Comparison of ENCODE assay signal across 19 cellular contexts in the genomic region with DNA sequence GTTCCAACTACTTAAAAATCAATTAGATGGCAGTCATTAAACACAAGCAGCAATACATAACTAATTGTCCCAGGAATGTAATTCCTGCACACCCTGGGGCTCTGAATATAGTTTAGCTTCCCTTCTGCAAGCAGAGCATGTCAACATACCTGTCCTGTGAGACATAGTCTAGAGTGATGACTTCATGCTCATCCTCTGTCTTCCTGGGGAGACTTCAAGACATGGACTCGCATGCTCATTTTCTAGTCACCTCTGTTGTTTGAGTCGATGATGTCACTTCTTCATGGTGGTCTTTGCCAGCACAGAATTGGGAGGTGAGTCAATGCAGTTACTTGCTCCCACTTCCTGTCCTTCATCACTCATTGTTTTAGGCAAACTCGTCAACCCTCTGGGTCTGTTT. TPM values are rescaled to one million over a fixed set of nuclear protein-coding genes. Genes with fewer than 3 reads are reported as not detected.
DNase-seq lines count a peak whose midpoint lies in the region; ATAC-seq and TF ChIP-seq lines count a peak whose summit lies in the region.
"Had no signal": no experiment of that assay in that cellular context is flagged by ENCODE, and none has a peak within 500 bp of the region (broad histone marks: within the 10 kb centered on the region; RNA-seq: fewer than 3 reads in every experiment).

No MANE protein-coding gene starts in this region.

- no peak for TF ChIP-seq CTCF in gastroesophageal sphincter (IDR thresholded peaks at IDR 0.05)

- no peak for TF ChIP-seq POLR2A in gastroesophageal sphincter (IDR thresholded peaks at IDR 0.05)

- no peaks in the 10 kb centered on the region for H3K9me3 Mint-ChIP-seq in activated CD4-positive, alpha-beta T cell treated with anti-CD3 and anti-CD28 coated beads, Interleukin-2, amount 10 ng/mL, durations not matched to agents 7 days and 5 days
- H3K9me3 Mint-ChIP-seq: activated CD4-positive, alpha-beta T cell treated with anti-CD3 and anti-CD28 coated beads, Interleukin-2, amount 10 ng/mL, durations not matched to agents 24 days and 14 days; immature natural killer cell had no signal

- H3K4me1 ChIP-seq in GM23248 (ENCODE audit: insufficient read depth) (peaks cover 21% of the 10 kb centered on the region), gastroesophageal sphincter (no peaks in the 10 kb centered on the region)
- H3K4me1 ChIP-seq: sigmoid colon had no signal

- H3F3A ChIP-seq in GM23248 (ENCODE audit: insufficient read depth): peaks cover 3% of the 10 kb centered on the region; the same call in 1 of the 2 replicates

- H3K36me3 ChIP-seq in GM23248 (ENCODE audit: low read depth): no peaks in the 10 kb centered on the region
- no peaks in the 10 kb centered on the region for H3K36me3 ChIP-seq in gastroesophageal sphincter
- H3K36me3 ChIP-seq: sigmoid colon had no signal

- TF ChIP-seq EP300 in gastroesophageal sphincter (IDR thresholded peaks at IDR 0.05): no peak

- no peak overlapping the region for H3K4me3 Mint-ChIP-seq in activated CD4-positive, alpha-beta T cell treated with anti-CD3 and anti-CD28 coated beads, Interleukin-2, amount 10 ng/mL, durations not matched to agents 7 days and 5 days
- H3K4me3 Mint-ChIP-seq: activated CD4-positive, alpha-beta T cell treated with anti-CD3 and anti-CD28 coated beads, Interleukin-2, amount 10 ng/mL, durations not matched to agents 24 days and 14 days; immature natural killer cell; naive B cell had no signal

- in situ Hi-C loops in GM23248 (cut with MboI): no loop called here

- H3K36me3 Mint-ChIP-seq in activated CD4-positive, alpha-beta T cell treated with anti-CD3 and anti-CD28 coated beads, Interleukin-2, amount 10 ng/mL, durations not matched to agents 7 days and 5 days (ENCODE audit: low read depth): peaks cover 27% of the 10 kb centered on the region
- H3K36me3 Mint-ChIP-seq: immature natural killer cell had no signal

- no peak overlapping the region for H3K27ac ChIP-seq in GM23248
- no peak overlapping the region for H3K27ac ChIP-seq in gastroesophageal sphincter
- H3K27ac ChIP-seq: esophagus muscularis mucosa, sigmoid colon, SK-N-MC had no signal

- H3K9me3 ChIP-seq in GM23248 (ENCODE audit: low read depth) (no peaks in the 10 kb centered on the region), gastroesophageal sphincter (no peaks in the 10 kb centered on the region)
- H3K9me3 ChIP-seq: esophagus muscularis mucosa, sigmoid colon had no signal

- H2AFZ ChIP-seq in GM23248: no peak overlapping the region

- 9 to 14% methylated on average over 3 of the region's 3 CpGs for WGBS in GM23248 (ENCODE audit: low coverage in 1 of 2, low lambda C conversion rate in 2 of 2, missing lambda C conversion rate in 2 of 2), 2 experiments
- WGBS in gastroesophageal sphincter (ENCODE audit: low coverage in 1 of 2), 2 donors: 80 to 85% methylated on average over 2 of the region's 3 CpGs

- no peaks in the 10 kb centered on the region for H4K20me1 ChIP-seq in GM23248 (ENCODE audit: insufficient read depth)

- no peak overlapping the region for H3K9ac ChIP-seq in GM23248

- no peaks in the 10 kb centered on the region for H3K9me2 ChIP-seq in GM23248 (ENCODE audit: insufficient read depth)

- no peak overlapping the region for H3K4me3 ChIP-seq in GM23248
- no peak overlapping the region for H3K4me3 ChIP-seq in skeletal muscle cell (ENCODE audit: low read depth, low read length)
- H3K4me3 ChIP-seq in gastroesophageal sphincter: no peak overlapping the region
- H3K4me3 ChIP-seq: esophagus muscularis mucosa, GM12878, sigmoid colon, SK-N-MC had no signal

- H3K27me3 ChIP-seq in GM23248 (replicated peaks; ENCODE audit: insufficient read depth): no peaks in the 10 kb centered on the region
- H3K27me3 ChIP-seq in gastroesophageal sphincter: no peaks in the 10 kb centered on the region
- H3K27me3 ChIP-seq: esophagus muscularis mucosa, sigmoid colon had no signal

- no peak overlapping the region for H3K27ac Mint-ChIP-seq in activated CD4-positive, alpha-beta T cell treated with anti-CD3 and anti-CD28 coated beads, Interleukin-2, amount 10 ng/mL, durations not matched to agents 7 days and 5 days
- H3K27ac Mint-ChIP-seq: activated CD4-positive, alpha-beta T cell treated with anti-CD3 and anti-CD28 coated beads, Interleukin-2, amount 10 ng/mL, durations not matched to agents 24 days and 14 days; immature natural killer cell had no signal

- peak overlapping the region; percentile 6 for H3K4me2 ChIP-seq in GM23248 (ENCODE audit: unreplicated experiment)

- H3K27me3 Mint-ChIP-seq in activated CD4-positive, alpha-beta T cell treated with anti-CD3 and anti-CD28 coated beads, Interleukin-2, amount 10 ng/mL, durations not matched to agents 7 days and 5 days: no peaks in the 10 kb centered on the region
- H3K27me3 Mint-ChIP-seq: activated CD4-positive, alpha-beta T cell treated with anti-CD3 and anti-CD28 coated beads, Interleukin-2, amount 10 ng/mL, durations not matched to agents 24 days and 14 days had no signal

- DNase-seq in GM23248 (peak; percentile 88), RPMI7951 (ENCODE audit: low read depth) (peak; percentile 77), skeletal muscle cell (ENCODE audit: low read depth) (peak; percentile 87)
- DNase-seq in activated CD4-positive, alpha-beta T cell treated with anti-CD3 and anti-CD28 coated beads, Interleukin-2, amount 10 ng/mL, durations not matched to agents 7 days and 5 days: no peak
- DNase-seq: activated CD4-positive, alpha-beta T cell treated with anti-CD3 and anti-CD28 coated beads, Interleukin-2, amount 10 ng/mL, durations not matched to agents 24 days and 14 days; central memory CD4-positive, alpha-beta T cell; DMS 273 treated with DMSO at 0.1 percent for 48 hours; GOT3; immature natural killer cell; naive B cell; NCI-H1436 treated with DMSO at 0.1 percent for 48 hours; sigmoid colon had no signal

- CTCF ChIA-PET in activated CD4-positive, alpha-beta T cell treated with anti-CD3 and anti-CD28 coated beads, Interleukin-2, amount 10 ng/mL, durations not matched to agents 7 days and 5 days (lab: Charles Lee): no interaction called here

- peaks cover 22% of the 10 kb centered on the region for H3K79me2 ChIP-seq in GM23248 (ENCODE audit: insufficient read depth)

- no peaks in the 10 kb centered on the region for H3K4me1 Mint-ChIP-seq in activated CD4-positive, alpha-beta T cell treated with anti-CD3 and anti-CD28 coated beads, Interleukin-2, amount 10 ng/mL, durations not matched to agents 7 days and 5 days
- H3K4me1 Mint-ChIP-seq: immature natural killer cell had no signal

- POLR2A ChIA-PET in activated CD4-positive, alpha-beta T cell treated with anti-CD3 and anti-CD28 coated beads, Interleukin-2, amount 10 ng/mL, durations not matched to agents 7 days and 5 days (lab: Charles Lee): no interaction called here

- ATAC-seq in esophagus mucosa: peak; percentile 50
- no peak for ATAC-seq in HG03039 (IDR thresholded peaks at IDR 0.05; ENCODE audit: unreplicated experiment)
- ATAC-seq in gastroesophageal sphincter: no peak
- ATAC-seq in HG03521 (IDR thresholded peaks at IDR 0.05; ENCODE audit: unreplicated experiment): no peak
- ATAC-seq: GM12878 had no signal

RNA-seq across cellular contexts. Expression of a gene that starts 15.8 kb away (rescaled TPM):
- total RNA-seq in GM23248 (2014; rRNA removed; shearing (Covaris generic)): 1.3 and 3.5 TPM in 2 replicates
- polyA plus RNA-seq in GM23248 (2016; fragmentation: Nextera tagmentation; extraction: Ambion mirVana): 1.6 and 1.9 TPM in 2 replicates
- 6.4 and 7.4 TPM in 2 replicates for total RNA-seq in RPMI7951 (2014; rRNA removed; shearing (Covaris generic))
- total RNA-seq in esophagus mucosa (3.3 TPM), gastroesophageal sphincter (1 to 10 TPM; 1.6 to 3.4 (median 1.9) TPM)
- total RNA-seq in activated CD4-positive, alpha-beta T cell treated with anti-CD3 and anti-CD28 coated beads, Interleukin-2, amount 10 ng/mL, durations not matched to agents 7 days and 5 days: 1 to 10 TPM; 9.2 to 9.5 TPM

RNA-seq across cellular contexts. Expression of a gene that starts 31.1 kb away (rescaled TPM):
- total RNA-seq in GM23248 (2014; rRNA removed; shearing (Covaris generic)): not detected in 2 replicates
- polyA plus RNA-seq in GM23248 (2016; fragmentation: Nextera tagmentation; extraction: Ambion mirVana): 0.19 and 0.20 TPM in 2 replicates
- not detected in 2 replicates for total RNA-seq in RPMI7951 (2014; rRNA removed; shearing (Covaris generic))
- 1.1 TPM for total RNA-seq in esophagus mucosa
- under 1 TPM in 1 of 4 donors, not detected in 3; 0.42 TPM for total RNA-seq in gastroesophageal sphincter
- total RNA-seq in activated CD4-positive, alpha-beta T cell treated with anti-CD3 and anti-CD28 coated beads, Interleukin-2, amount 10 ng/mL, durations not matched to agents 7 days and 5 days: 1 to 10 TPM; 9.3 to 9.9 TPM
- total RNA-seq: sigmoid colon had no signal
